15 cellular contexts compared by ENCODE assay signal in genomic region chr2:54067851-54068375, GRCh38. TPM values are rescaled to one million over a fixed set of nuclear protein-coding genes. Genes with fewer than 3 reads are reported as not detected.
A peak's percentile ranks its signal among the peaks of the same experiment; 100 is the strongest.
DNase-seq lines count a peak whose midpoint lies in the region; TF ChIP-seq lines count a peak whose summit lies in the region.
"Had no signal": no experiment of that assay in that cellular context is flagged by ENCODE, and none has a peak within 500 bp of the region (broad histone marks: within the 10 kb centered on the region; RNA-seq: fewer than 3 reads in every experiment).

No MANE protein-coding gene starts in this region.

- H4K5ac ChIP-seq in H9 (ENCODE audit: insufficient read length, low read depth, low read length), result no peak overlapping the region

- H3K4me3 ChIP-seq in A673 (ENCODE audit: low read depth, low read length, poor library complexity, severe bottlenecking), result no peak overlapping the region
- no peak overlapping the region for H3K4me3 ChIP-seq in HEK293 (ENCODE audit: low read depth, low read length)
- H3K4me3 ChIP-seq in WERI-Rb-1 (ENCODE audit: low read depth, low read length), result no peak overlapping the region
- H3K4me3 ChIP-seq: HAP-1, SK-N-MC had no signal

- H3K27me3 ChIP-seq in A673 (replicated peaks; ENCODE audit: insufficient read depth, low read depth, low read length, poor library complexity), result no peaks in the 10 kb centered on the region
- H3K27me3 ChIP-seq in WERI-Rb-1 (ENCODE audit: insufficient read depth, low read depth, severe bottlenecking), result no peaks in the 10 kb centered on the region
- no peaks in the 10 kb centered on the region for H3K27me3 ChIP-seq in H9 (ENCODE audit: insufficient read depth, low read length)

- POLR2A ChIA-PET in A673 (lab: Charles Lee; ENCODE audit: low non-redundant PET), result no interaction called here
- POLR2A ChIA-PET in HEK293 (lab: Yijun Ruan, JAX), result no interaction called here

- no peaks in the 10 kb centered on the region for H3K9me3 ChIP-seq in A673 (ENCODE audit: low read depth, low read length, poor library complexity, severe bottlenecking)
- no peaks in the 10 kb centered on the region for H3K9me3 ChIP-seq in HEK293 (ENCODE audit: control insufficient read depth, insufficient read depth, low read depth, low read length)
- H3K9me3 ChIP-seq in WERI-Rb-1 (ENCODE audit: severe bottlenecking), result no peaks in the 10 kb centered on the region
- H3K9me3 ChIP-seq in H9 (ENCODE audit: control insufficient read depth, low read depth, low read length), result no peaks in the 10 kb centered on the region
- H3K9me3 ChIP-seq: HAP-1 had no signal

- intact Hi-C loops in A673 (cut with micrococcal nuclease; ENCODE audit: unreplicated experiment), result no loop called here

- H2BK12ac ChIP-seq in H9 (ENCODE audit: insufficient read length, low read depth, low read length), result no peak overlapping the region

- H3K36me3 ChIP-seq in A673 (ENCODE audit: insufficient read depth, low read length, poor library complexity, severe bottlenecking) (no peaks in the 10 kb centered on the region), HEK293 (ENCODE audit: control insufficient read depth in 2 of 2, insufficient read depth in 1 of 2, low read length in 2 of 2) (no peaks in the 10 kb centered on the region), WERI-Rb-1 (no peaks in the 10 kb centered on the region)
- H3K36me3 ChIP-seq: HAP-1 had no signal

- no peak overlapping the region for H2BK120ac ChIP-seq in H9 (ENCODE audit: low read depth, low read length, poor library complexity, severe bottlenecking)

- no peak overlapping the region for H2AFZ ChIP-seq in H9 (ENCODE audit: low read length)

- H4K91ac ChIP-seq in H9 (ENCODE audit: insufficient read length, low read depth, low read length), result no peak overlapping the region

- no peak overlapping the region for H3T11ph ChIP-seq in H9 (ENCODE audit: low read length)

- no peaks in the 10 kb centered on the region for H3K4me1 ChIP-seq in A673 (ENCODE audit: insufficient read depth, low read length, poor library complexity, severe bottlenecking)
- no peaks in the 10 kb centered on the region for H3K4me1 ChIP-seq in HEK293 (ENCODE audit: control insufficient read depth, insufficient read depth, low read length)
- H3K4me1 ChIP-seq in H9 (ENCODE audit: insufficient read depth, low read length), result no peaks in the 10 kb centered on the region

- BruUV-seq in A673 (replicated peaks; lab: Mats Ljungman, UMichigan), result no TSS peak

- no peak overlapping the region for H2BK5ac ChIP-seq in H9 (ENCODE audit: insufficient read length, low read length)

- no peak overlapping the region for H4K8ac ChIP-seq in H9 (replicated peaks; ENCODE audit: insufficient read length, low read depth, low read length)

- H3K4me1 Mint-ChIP-seq in nephron progenitor cell (peaks cover 5% of the 10 kb centered on the region), H9 (no peaks in the 10 kb centered on the region)

- CTCF ChIA-PET in A673 (lab: Charles Lee), result no interaction called here
- CTCF ChIA-PET in HEK293 (lab: Yijun Ruan, JAX), result no interaction called here

- H3K27ac Mint-ChIP-seq in nephron progenitor cell (peak overlapping the region; percentile 16), H9 (no peak overlapping the region)
- H3K27ac Mint-ChIP-seq: B cell; CD8-positive, alpha-beta T cell had no signal

- H3K14ac ChIP-seq in H9 (ENCODE audit: insufficient read depth, low read length), result no peak overlapping the region

- no CpG with 5 or more reads among the region's 5 CpGs for WGBS in H9 (ENCODE audit: extremely low coverage, insufficient read length, low lambda C conversion rate)

- H3K36me3 Mint-ChIP-seq in nephron progenitor cell (ENCODE audit: low read depth) (peaks cover 8% of the 10 kb centered on the region), H9 (ENCODE audit: insufficient read depth in 1 of 3, low read depth in 3 of 3) (no peaks in the 10 kb centered on the region)

- no peaks in the 10 kb centered on the region for H3K23me2 ChIP-seq in H9 (ENCODE audit: insufficient read length, low read depth, low read length, poor library complexity, severe bottlenecking)

- no peak overlapping the region for H3K56ac ChIP-seq in H9 (ENCODE audit: insufficient read length, low read depth, low read length)

- no peaks in the 10 kb centered on the region for H3K27me3 Mint-ChIP-seq in nephron progenitor cell (ENCODE audit: low read depth, poor library complexity)
- H3K27me3 Mint-ChIP-seq in H9 (ENCODE audit: low read depth), result no peaks in the 10 kb centered on the region
- H3K27me3 Mint-ChIP-seq: B cell had no signal

- H3K9ac ChIP-seq in H9 (ENCODE audit: extremely low read depth, insufficient read length, low read length), result no peak overlapping the region

- no peak overlapping the region for H2BK20ac ChIP-seq in H9 (ENCODE audit: low read depth, low read length, poor library complexity, severe bottlenecking)

- TF ChIP-seq CTCF in A673 (conservative IDR thresholded peaks at IDR 0.05; ENCODE audit: low read depth, low read length) (no peak), HEK293 (tag by site-specific recombination; IDR thresholded peaks at IDR 0.05) (no peak), WERI-Rb-1 (IDR thresholded peaks at IDR 0.05; ENCODE audit: low read depth, low read length) (no peak), nephron progenitor cell (IDR thresholded peaks at IDR 0.05) (no peak), H9 (conservative IDR thresholded peaks at IDR 0.05) (no peak)

- H3K4me3 Mint-ChIP-seq in nephron progenitor cell (no peak overlapping the region), H9 (no peak overlapping the region)
- H3K4me3 Mint-ChIP-seq: B cell; CD8-positive, alpha-beta T cell had no signal

- H3K9me3 Mint-ChIP-seq in nephron progenitor cell (no peaks in the 10 kb centered on the region), H9 (no peaks in the 10 kb centered on the region)
- H3K9me3 Mint-ChIP-seq: CD8-positive, alpha-beta T cell had no signal

- no peak overlapping the region for H2AK5ac ChIP-seq in H9 (ENCODE audit: insufficient read length, low read length)

- DNase-seq in A673 (ENCODE audit: low spot score) (peak; percentile 29), WERI-Rb-1 (peak; percentile 21), nephron progenitor cell (no peak), H9 (no peak)
- no peak for DNase-seq in activated naive CD4-positive, alpha-beta T cell treated with anti-CD3 and anti-CD28 coated beads, Interleukin-2, amount 50 U/mL, for 16 hours
- no peak for DNase-seq in activated naive CD4-positive, alpha-beta T cell treated with Interleukin-2 at 50 U/mL for 16 hours
- DNase-seq: CD8-positive, alpha-beta T cell; EL; NCI-H1092 treated with DMSO at 0.1 percent for 48 hours; NCI-H187; NCI-H69 had no signal

- H2BK15ac ChIP-seq in H9 (ENCODE audit: low read depth, low read length), result no peak overlapping the region

- H4K20me1 ChIP-seq in H9 (ENCODE audit: control insufficient read depth, insufficient read depth, insufficient read length), result no peaks in the 10 kb centered on the region

- H3K27ac ChIP-seq in A673 (ENCODE audit: low read depth, low read length, poor library complexity, severe bottlenecking) (no peak overlapping the region), HEK293 (ENCODE audit: extremely low read depth, low read depth, low read length) (no peak overlapping the region), WERI-Rb-1 (no peak overlapping the region), H9 (ENCODE audit: insufficient read length, low read depth, low read length) (no peak overlapping the region)
- H3K27ac ChIP-seq: SK-N-MC had no signal

- H3K79me2 ChIP-seq in H9 (ENCODE audit: insufficient read depth, low read length), result no peaks in the 10 kb centered on the region

- no peaks in the 10 kb centered on the region for H3K79me1 ChIP-seq in H9 (ENCODE audit: insufficient read depth, low read depth, low read length, poor library complexity, severe bottlenecking)

- no peak overlapping the region for H3K18ac ChIP-seq in H9 (ENCODE audit: insufficient read length, low read depth, low read length)

- no peak overlapping the region for H3K23ac ChIP-seq in H9 (ENCODE audit: insufficient read length, low read depth, low read length)

- H3K4ac ChIP-seq in H9 (ENCODE audit: low read depth, low read length), result no peak overlapping the region

- H3K4me2 ChIP-seq in H9 (ENCODE audit: insufficient read depth, insufficient read length, low read length), result no peak overlapping the region

TF ChIP-seq in HEK293, 187 proteins besides CTCF, POLR2A, EP300 and RAD21 (continues in another document):
- no peak for TF ChIP-seq ZNF561 (tag by site-specific recombination; IDR thresholded peaks at IDR 0.05; ENCODE audit: borderline replicate concordance)
- no peak for TF ChIP-seq PRDM4 (tag by site-specific recombination; IDR thresholded peaks at IDR 0.05)

RNA-seq across cellular contexts. Expression of gene ACYP2, which starts 47.5 kb away (rescaled TPM):
- 6.0 and 10.1 TPM in 2 replicates for total RNA-seq in A673 (2021)
- total RNA-seq in H9 (2021), result 3.2 and 3.3 TPM in 2 replicates

Comparison
In these comparisons a context has a peak if more than half of its experiments do, and no peak if none do; other contexts are left out.
1. DNase-seq: peak in A673 (single experiment) and WERI-Rb-1 (single experiment); none in nephron progenitor cell (single experiment), H9 (single experiment), activated naive CD4-positive, alpha-beta T cell treated with anti-CD3 and anti-CD28 coated beads, Interleukin-2, amount 50 U/mL, for 16 hours (single experiment) and activated naive CD4-positive, alpha-beta T cell treated with Interleukin-2 at 50 U/mL for 16 hours (single experiment).